In the genomic region with DNA sequence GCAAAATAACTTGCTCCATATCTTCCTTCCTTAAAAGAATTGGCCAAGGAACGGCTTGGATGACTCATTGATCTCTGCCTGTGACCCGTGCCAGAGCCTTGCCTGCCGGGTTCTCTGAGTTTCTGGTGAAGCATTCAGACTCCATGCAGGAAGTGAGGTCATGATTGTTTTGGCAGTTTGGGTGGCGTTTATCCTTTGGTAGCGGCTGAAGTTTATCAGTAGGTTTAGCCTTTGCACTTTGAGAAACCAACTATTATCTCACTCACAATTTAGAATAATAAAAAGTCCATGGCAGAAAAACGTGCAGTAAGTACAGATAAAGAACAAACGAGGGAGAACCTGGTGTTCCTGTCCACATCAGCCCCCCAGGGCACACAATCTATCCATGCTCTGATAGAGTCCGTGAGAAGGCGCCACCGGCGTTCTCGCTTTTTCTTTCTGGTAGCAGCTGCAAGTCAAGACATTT, we compare ENCODE assay signal across 11 cellular contexts. TPM values are rescaled to one million over a fixed set of nuclear protein-coding genes. Genes with fewer than 3 reads are reported as not detected.
DNase-seq lines count a peak whose midpoint lies in the region; ATAC-seq, FAIRE-seq and TF ChIP-seq lines count a peak whose summit lies in the region.
"Had no signal": no experiment of that assay in that cellular context is flagged by ENCODE, and none has a peak within 500 bp of the region (broad histone marks: within the 10 kb centered on the region; RNA-seq: fewer than 3 reads in every experiment).

No MANE protein-coding gene starts in this region.

- no peaks in the 10 kb centered on the region for H3K36me3 Mint-ChIP-seq in astrocyte (ENCODE audit: low read depth, unreplicated experiment)

- H3K4me2 ChIP-seq in astrocyte (ENCODE audit: low read length), result peak overlapping the region; percentile 62

- H3K27me3 Mint-ChIP-seq in astrocyte (ENCODE audit: low read depth, unreplicated experiment), result peaks cover 5% of the 10 kb centered on the region
- H3K27me3 Mint-ChIP-seq: activated CD4-positive, alpha-beta memory T cell treated with anti-CD3 and anti-CD28 coated beads, Interleukin-2, amount 10 ng/mL, durations not matched to agents 7 days and 5 days had no signal

- H3K9me3 ChIP-seq in astrocyte (ENCODE audit: insufficient read depth, low read depth, low read length), result no peaks in the 10 kb centered on the region

- peak overlapping the region; percentile 2 for H3K27ac Mint-ChIP-seq in astrocyte (ENCODE audit: unreplicated experiment)
- H3K27ac Mint-ChIP-seq: activated CD4-positive, alpha-beta memory T cell treated with anti-CD3 and anti-CD28 coated beads, Interleukin-2, amount 10 ng/mL, durations not matched to agents 7 days and 5 days had no signal

- TF ChIP-seq CTCF in astrocyte (IDR thresholded peaks at IDR 0.05; ENCODE audit: insufficient read depth, low read depth, low read length), result no peak

- DNase-seq in HEK293T (ENCODE audit: extremely low spot score) (peak; percentile 30), astrocyte (ENCODE audit: low read depth) (peak; percentile 93), iPS-NIHi7 (ENCODE audit: extremely low spot score) (peak; percentile 27), stromal cell of bone marrow (ENCODE audit: low read depth) (peak; percentile 85), NCI-H1048 (lab: John Stamatoyannopoulos, UW) (no peak), DMS114 treated with DMSO at 0.1 percent for 48 hours (lab: John Stamatoyannopoulos, UW; ENCODE audit: unreplicated experiment) (no peak), NCI-H1930 (lab: John Stamatoyannopoulos, UW) (no peak)
- DNase-seq: activated CD4-positive, alpha-beta memory T cell treated with anti-CD3 and anti-CD28 coated beads, Interleukin-2, amount 10 ng/mL, durations not matched to agents 7 days and 5 days; NCI-H446 had no signal

- no peak overlapping the region for H3K9ac ChIP-seq in astrocyte (ENCODE audit: low read length)

- H3K36me3 ChIP-seq in astrocyte (ENCODE audit: insufficient read depth, low read length), result no peaks in the 10 kb centered on the region

- POLR2A ChIA-PET in HEK293T (lab: Yijun Ruan, JAX), result no interaction called here

- H3K4me1 ChIP-seq in astrocyte (ENCODE audit: insufficient read depth, low read length), result peaks cover 30% of the 10 kb centered on the region

- CTCF ChIA-PET in HEK293T (lab: Yijun Ruan, JAX), result no interaction called here

- FAIRE-seq in astrocyte (lab: Jason Lieb, UNC), result peak; percentile 80
- FAIRE-seq: GM12892 had no signal

- no peaks in the 10 kb centered on the region for H3K79me2 ChIP-seq in astrocyte (ENCODE audit: insufficient read depth, low read length)

- ATAC-seq in GM18505 (IDR thresholded peaks at IDR 0.05; ENCODE audit: unreplicated experiment), result no peak

- no peaks in the 10 kb centered on the region for H3K27me3 ChIP-seq in astrocyte (ENCODE audit: insufficient read depth, low read length)

- H3K4me3 Mint-ChIP-seq in astrocyte (ENCODE audit: unreplicated experiment), result no peak overlapping the region
- H3K4me3 Mint-ChIP-seq: activated CD4-positive, alpha-beta memory T cell treated with anti-CD3 and anti-CD28 coated beads, Interleukin-2, amount 10 ng/mL, durations not matched to agents 7 days and 5 days had no signal

- no peak overlapping the region for H2AFZ ChIP-seq in astrocyte (ENCODE audit: low read depth, low read length)

- no peaks in the 10 kb centered on the region for H4K20me1 ChIP-seq in astrocyte (ENCODE audit: insufficient read depth, low read length)

- peak overlapping the region; percentile 55 for H3K27ac ChIP-seq in astrocyte (ENCODE audit: low read depth, low read length)

- no peak for TF ChIP-seq POLR2A in GM18505 (IDR thresholded peaks at IDR 0.05; ENCODE audit: borderline replicate concordance, extremely low read depth, insufficient read depth, insufficient read length)

- peak overlapping the region; percentile 19 for H3K4me3 ChIP-seq in astrocyte (ENCODE audit: insufficient read depth, low read depth, low read length)

- peaks cover 29% of the 10 kb centered on the region for H3K4me1 Mint-ChIP-seq in astrocyte (ENCODE audit: low read depth, unreplicated experiment)
- H3K4me1 Mint-ChIP-seq: activated CD4-positive, alpha-beta memory T cell treated with anti-CD3 and anti-CD28 coated beads, Interleukin-2, amount 10 ng/mL, durations not matched to agents 7 days and 5 days had no signal

- H3K9me3 Mint-ChIP-seq in astrocyte (ENCODE audit: unreplicated experiment), result peaks cover 2% of the 10 kb centered on the region
- H3K9me3 Mint-ChIP-seq: activated CD4-positive, alpha-beta memory T cell treated with anti-CD3 and anti-CD28 coated beads, Interleukin-2, amount 10 ng/mL, durations not matched to agents 7 days and 5 days had no signal

TF ChIP-seq in HEK293T, 16 proteins besides CTCF, POLR2A, EP300 and RAD21:
- no peak for TF ChIP-seq ARNT (IDR thresholded peaks at IDR 0.05)
- no peak for TF ChIP-seq FOXK2 (IDR thresholded peaks at IDR 0.05)
- no peak for TF ChIP-seq L3MBTL2 (conservative IDR thresholded peaks at IDR 0.05)
- TF ChIP-seq HDGF (IDR thresholded peaks at IDR 0.05; ENCODE audit: borderline replicate concordance), result no peak
- TF ChIP-seq FOXM1 (IDR thresholded peaks at IDR 0.05; ENCODE audit: borderline replicate concordance), result no peak
- no peak for TF ChIP-seq BHLHE40 (IDR thresholded peaks at IDR 0.05; ENCODE audit: borderline replicate concordance)

RNA-seq across cellular contexts. Expression of a gene that starts 15.0 kb away (rescaled TPM):
- total RNA-seq in astrocyte, result 0.12 and 0.30 TPM in 2 replicates
- total RNA-seq: activated CD4-positive, alpha-beta memory T cell treated with anti-CD3 and anti-CD28 coated beads, Interleukin-2, amount 10 ng/mL, durations not matched to agents 7 days and 5 days had no signal

Comparison
In these comparisons a context has a peak if more than half of its experiments do, and no peak if none do; other contexts are left out.
1. DNase-seq: peak in HEK293T (single experiment), astrocyte (single experiment), iPS-NIHi7 (single experiment) and stromal cell of bone marrow (single experiment); none in NCI-H1048 (single experiment), DMS114 treated with DMSO at 0.1 percent for 48 hours (single experiment) and NCI-H1930 (0 of 2).